Comparison of ENCODE assay signal across 1 cellular context in the genomic region with DNA sequence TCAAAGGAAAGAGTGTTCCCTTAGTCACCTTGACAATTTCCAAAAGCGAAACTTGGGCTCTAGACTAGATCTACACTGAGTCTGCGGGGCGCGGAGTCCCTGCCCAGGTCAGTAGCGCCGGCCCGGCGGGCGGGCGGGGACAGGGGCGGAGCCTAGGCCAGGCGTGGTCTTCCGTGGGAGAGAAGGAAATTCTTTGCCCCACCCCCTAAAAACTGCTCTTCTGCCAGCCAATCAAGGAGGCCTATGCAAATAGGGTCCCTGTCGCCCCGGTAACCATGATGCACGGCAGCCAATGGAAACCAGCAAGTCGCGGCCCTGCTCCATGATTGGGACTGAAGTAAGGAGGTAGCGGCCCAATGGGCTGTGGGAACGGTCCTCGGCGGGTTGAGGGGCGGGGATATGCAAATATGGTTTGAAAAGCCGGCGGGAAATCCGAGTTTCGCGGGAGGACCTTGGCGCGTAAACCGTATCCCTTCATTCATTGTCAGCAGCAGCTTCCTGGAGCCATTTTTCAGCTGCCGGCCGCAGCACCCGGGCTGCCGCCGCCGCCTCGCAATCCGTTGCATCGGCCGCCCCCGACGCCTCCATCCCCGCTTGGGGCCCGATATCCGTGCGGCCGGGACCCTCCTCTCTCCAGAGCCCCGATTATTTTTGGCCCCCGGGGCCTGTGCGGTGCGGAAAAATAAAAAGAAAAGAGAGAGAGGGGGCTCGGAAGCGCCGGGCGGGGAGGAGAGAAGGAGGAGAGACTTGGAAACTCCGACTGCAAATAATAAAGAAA.
TF ChIP-seq lines count a peak whose summit lies in the region.

A gene (plus strand): TSS at position 477 of the 778 bp plus-strand sequence. CDS start 354 bp downstream, outside the sequence.

TF ChIP-seq in HepG2, 621 proteins besides CTCF, POLR2A, EP300 and RAD21 (continued from another document and continues in another):
- TF ChIP-seq, protein P1, sequence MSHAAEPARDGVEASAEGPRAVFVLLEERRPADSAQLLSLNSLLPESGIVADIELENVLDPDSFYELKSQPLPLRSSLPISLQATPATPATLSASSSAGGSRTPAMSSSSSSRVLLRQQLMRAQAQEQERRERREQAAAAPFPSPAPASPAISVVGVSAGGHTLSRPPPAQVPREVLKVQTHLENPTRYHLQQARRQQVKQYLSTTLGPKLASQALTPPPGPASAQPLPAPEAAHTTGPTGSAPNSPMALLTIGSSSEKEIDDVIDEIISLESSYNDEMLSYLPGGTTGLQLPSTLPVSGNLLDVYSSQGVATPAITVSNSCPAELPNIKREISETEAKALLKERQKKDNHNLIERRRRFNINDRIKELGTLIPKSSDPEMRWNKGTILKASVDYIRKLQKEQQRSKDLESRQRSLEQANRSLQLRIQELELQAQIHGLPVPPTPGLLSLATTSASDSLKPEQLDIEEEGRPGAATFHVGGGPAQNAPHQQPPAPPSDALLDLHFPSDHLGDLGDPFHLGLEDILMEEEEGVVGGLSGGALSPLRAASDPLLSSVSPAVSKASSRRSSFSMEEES (CRISPR knock-in tag; IDR thresholded peaks at IDR 0.05) = peak; percentile 55
- peak; percentile 76 for TF ChIP-seq ISL2 (CRISPR knock-in tag; IDR thresholded peaks at IDR 0.05)
- peak; percentile 98 for TF ChIP-seq RBM39 (IDR thresholded peaks at IDR 0.05; ENCODE audit: low read depth, low read length, poor library complexity, severe bottlenecking)
- TF ChIP-seq ZNF34 (CRISPR knock-in tag; IDR thresholded peaks at IDR 0.05; ENCODE audit: borderline replicate concordance) = no peak
- peak; percentile 82 for TF ChIP-seq ZNF441 (CRISPR knock-in tag; IDR thresholded peaks at IDR 0.05; ENCODE audit: borderline replicate concordance)
- TF ChIP-seq NCOR1 (IDR thresholded peaks at IDR 0.05; ENCODE audit: borderline replicate concordance, low read length) = peak; percentile 18; the same call in 1 of the 2 replicates
- TF ChIP-seq, protein P2, sequence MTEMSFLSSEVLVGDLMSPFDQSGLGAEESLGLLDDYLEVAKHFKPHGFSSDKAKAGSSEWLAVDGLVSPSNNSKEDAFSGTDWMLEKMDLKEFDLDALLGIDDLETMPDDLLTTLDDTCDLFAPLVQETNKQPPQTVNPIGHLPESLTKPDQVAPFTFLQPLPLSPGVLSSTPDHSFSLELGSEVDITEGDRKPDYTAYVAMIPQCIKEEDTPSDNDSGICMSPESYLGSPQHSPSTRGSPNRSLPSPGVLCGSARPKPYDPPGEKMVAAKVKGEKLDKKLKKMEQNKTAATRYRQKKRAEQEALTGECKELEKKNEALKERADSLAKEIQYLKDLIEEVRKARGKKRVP (CRISPR knock-in tag; IDR thresholded peaks at IDR 0.05) = no peak; a peak in 1 of 4 replicates
- no peak for TF ChIP-seq ZNF337 (CRISPR knock-in tag; IDR thresholded peaks at IDR 0.05; ENCODE audit: borderline replicate concordance, low read depth)
- TF ChIP-seq BRCA1 (CRISPR knock-in tag; IDR thresholded peaks at IDR 0.05) = peak; percentile 99
- TF ChIP-seq POGZ (CRISPR knock-in tag; IDR thresholded peaks at IDR 0.05) = peak; percentile 78
- TF ChIP-seq, protein P3, sequence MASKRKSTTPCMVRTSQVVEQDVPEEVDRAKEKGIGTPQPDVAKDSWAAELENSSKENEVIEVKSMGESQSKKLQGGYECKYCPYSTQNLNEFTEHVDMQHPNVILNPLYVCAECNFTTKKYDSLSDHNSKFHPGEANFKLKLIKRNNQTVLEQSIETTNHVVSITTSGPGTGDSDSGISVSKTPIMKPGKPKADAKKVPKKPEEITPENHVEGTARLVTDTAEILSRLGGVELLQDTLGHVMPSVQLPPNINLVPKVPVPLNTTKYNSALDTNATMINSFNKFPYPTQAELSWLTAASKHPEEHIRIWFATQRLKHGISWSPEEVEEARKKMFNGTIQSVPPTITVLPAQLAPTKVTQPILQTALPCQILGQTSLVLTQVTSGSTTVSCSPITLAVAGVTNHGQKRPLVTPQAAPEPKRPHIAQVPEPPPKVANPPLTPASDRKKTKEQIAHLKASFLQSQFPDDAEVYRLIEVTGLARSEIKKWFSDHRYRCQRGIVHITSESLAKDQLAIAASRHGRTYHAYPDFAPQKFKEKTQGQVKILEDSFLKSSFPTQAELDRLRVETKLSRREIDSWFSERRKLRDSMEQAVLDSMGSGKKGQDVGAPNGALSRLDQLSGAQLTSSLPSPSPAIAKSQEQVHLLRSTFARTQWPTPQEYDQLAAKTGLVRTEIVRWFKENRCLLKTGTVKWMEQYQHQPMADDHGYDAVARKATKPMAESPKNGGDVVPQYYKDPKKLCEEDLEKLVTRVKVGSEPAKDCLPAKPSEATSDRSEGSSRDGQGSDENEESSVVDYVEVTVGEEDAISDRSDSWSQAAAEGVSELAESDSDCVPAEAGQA (IDR thresholded peaks at IDR 0.05; ENCODE audit: low read depth) = no peak; the same call in 1 of the 2 replicates
- TF ChIP-seq, protein P3 (CRISPR knock-in tag; IDR thresholded peaks at IDR 0.05; ENCODE audit: borderline replicate concordance) = peak; percentile 96; the same call in 1 of the 2 replicates
- no peak; the same call in 1 of the 2 replicates for TF ChIP-seq RBAK (CRISPR knock-in tag; IDR thresholded peaks at IDR 0.05)
- no peak for TF ChIP-seq CEBPB (IDR thresholded peaks at IDR 0.05; ENCODE audit: borderline replicate concordance, low read depth, low read length)
- TF ChIP-seq CENPX (CRISPR knock-in tag; IDR thresholded peaks at IDR 0.05) = no peak
- TF ChIP-seq, protein P4, sequence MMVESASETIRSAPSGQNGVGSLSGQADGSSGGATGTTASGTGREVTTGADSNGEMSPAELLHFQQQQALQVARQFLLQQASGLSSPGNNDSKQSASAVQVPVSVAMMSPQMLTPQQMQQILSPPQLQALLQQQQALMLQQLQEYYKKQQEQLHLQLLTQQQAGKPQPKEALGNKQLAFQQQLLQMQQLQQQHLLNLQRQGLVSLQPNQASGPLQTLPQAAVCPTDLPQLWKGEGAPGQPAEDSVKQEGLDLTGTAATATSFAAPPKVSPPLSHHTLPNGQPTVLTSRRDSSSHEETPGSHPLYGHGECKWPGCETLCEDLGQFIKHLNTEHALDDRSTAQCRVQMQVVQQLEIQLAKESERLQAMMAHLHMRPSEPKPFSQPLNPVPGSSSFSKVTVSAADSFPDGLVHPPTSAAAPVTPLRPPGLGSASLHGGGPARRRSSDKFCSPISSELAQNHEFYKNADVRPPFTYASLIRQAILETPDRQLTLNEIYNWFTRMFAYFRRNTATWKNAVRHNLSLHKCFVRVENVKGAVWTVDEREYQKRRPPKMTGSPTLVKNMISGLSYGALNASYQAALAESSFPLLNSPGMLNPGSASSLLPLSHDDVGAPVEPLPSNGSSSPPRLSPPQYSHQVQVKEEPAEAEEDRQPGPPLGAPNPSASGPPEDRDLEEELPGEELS (CRISPR knock-in tag; IDR thresholded peaks at IDR 0.05) = peak; percentile 59
- no peak for TF ChIP-seq TBP (CRISPR knock-in tag; IDR thresholded peaks at IDR 0.05)
- TF ChIP-seq MAFG (CRISPR knock-in tag; IDR thresholded peaks at IDR 0.05) = no peak
- peak; percentile 57; the same call in 1 of the 2 replicates for TF ChIP-seq NR2C2 (CRISPR knock-in tag; IDR thresholded peaks at IDR 0.05; ENCODE audit: borderline replicate concordance)
- TF ChIP-seq ZNF230 (CRISPR knock-in tag; IDR thresholded peaks at IDR 0.05) = peak; percentile 79
- no peak for TF ChIP-seq FOXP1 (IDR thresholded peaks at IDR 0.05)
- TF ChIP-seq FOXP1 (CRISPR knock-in tag; IDR thresholded peaks at IDR 0.05) = no peak
- peak; percentile 16 for TF ChIP-seq PHF5A (CRISPR knock-in tag; IDR thresholded peaks at IDR 0.05; ENCODE audit: low read depth, unreplicated experiment)
- TF ChIP-seq, protein P5, sequence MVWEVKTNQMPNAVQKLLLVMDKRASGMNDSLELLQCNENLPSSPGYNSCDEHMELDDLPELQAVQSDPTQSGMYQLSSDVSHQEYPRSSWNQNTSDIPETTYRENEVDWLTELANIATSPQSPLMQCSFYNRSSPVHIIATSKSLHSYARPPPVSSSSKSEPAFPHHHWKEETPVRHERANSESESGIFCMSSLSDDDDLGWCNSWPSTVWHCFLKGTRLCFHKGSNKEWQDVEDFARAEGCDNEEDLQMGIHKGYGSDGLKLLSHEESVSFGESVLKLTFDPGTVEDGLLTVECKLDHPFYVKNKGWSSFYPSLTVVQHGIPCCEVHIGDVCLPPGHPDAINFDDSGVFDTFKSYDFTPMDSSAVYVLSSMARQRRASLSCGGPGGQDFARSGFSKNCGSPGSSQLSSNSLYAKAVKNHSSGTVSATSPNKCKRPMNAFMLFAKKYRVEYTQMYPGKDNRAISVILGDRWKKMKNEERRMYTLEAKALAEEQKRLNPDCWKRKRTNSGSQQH (CRISPR knock-in tag; IDR thresholded peaks at IDR 0.05; ENCODE audit: low read depth) = peak; percentile 100
- peak; percentile 3 for TF ChIP-seq TBL1XR1 (IDR thresholded peaks at IDR 0.05; ENCODE audit: borderline replicate concordance, low read length, partially characterized antibody)
- TF ChIP-seq, protein P6, sequence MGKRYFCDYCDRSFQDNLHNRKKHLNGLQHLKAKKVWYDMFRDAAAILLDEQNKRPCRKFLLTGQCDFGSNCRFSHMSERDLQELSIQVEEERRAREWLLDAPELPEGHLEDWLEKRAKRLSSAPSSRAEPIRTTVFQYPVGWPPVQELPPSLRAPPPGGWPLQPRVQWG (CRISPR knock-in tag; IDR thresholded peaks at IDR 0.05; ENCODE audit: borderline replicate concordance, low read depth) = no peak
- peak; percentile 62; the same call in 1 of the 2 replicates for TF ChIP-seq ZNF205 (CRISPR knock-in tag; IDR thresholded peaks at IDR 0.05)
- TF ChIP-seq, protein P7, sequence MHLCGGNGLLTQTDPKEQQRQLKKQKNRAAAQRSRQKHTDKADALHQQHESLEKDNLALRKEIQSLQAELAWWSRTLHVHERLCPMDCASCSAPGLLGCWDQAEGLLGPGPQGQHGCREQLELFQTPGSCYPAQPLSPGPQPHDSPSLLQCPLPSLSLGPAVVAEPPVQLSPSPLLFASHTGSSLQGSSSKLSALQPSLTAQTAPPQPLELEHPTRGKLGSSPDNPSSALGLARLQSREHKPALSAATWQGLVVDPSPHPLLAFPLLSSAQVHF (CRISPR knock-in tag; IDR thresholded peaks at IDR 0.05) = peak; percentile 72; the same call in 1 of the 2 replicates
- no peak for TF ChIP-seq RNF2 (conservative IDR thresholded peaks at IDR 0.05; ENCODE audit: low read depth)
- TF ChIP-seq ZNF570 (CRISPR knock-in tag; IDR thresholded peaks at IDR 0.05; ENCODE audit: borderline replicate concordance) = 0 out of 2 replicates have a peak, but pooled peaks have one; percentile 64
- peak; percentile 97 for TF ChIP-seq RFXAP (CRISPR knock-in tag; IDR thresholded peaks at IDR 0.05; ENCODE audit: borderline replicate concordance)
- TF ChIP-seq, protein P8, sequence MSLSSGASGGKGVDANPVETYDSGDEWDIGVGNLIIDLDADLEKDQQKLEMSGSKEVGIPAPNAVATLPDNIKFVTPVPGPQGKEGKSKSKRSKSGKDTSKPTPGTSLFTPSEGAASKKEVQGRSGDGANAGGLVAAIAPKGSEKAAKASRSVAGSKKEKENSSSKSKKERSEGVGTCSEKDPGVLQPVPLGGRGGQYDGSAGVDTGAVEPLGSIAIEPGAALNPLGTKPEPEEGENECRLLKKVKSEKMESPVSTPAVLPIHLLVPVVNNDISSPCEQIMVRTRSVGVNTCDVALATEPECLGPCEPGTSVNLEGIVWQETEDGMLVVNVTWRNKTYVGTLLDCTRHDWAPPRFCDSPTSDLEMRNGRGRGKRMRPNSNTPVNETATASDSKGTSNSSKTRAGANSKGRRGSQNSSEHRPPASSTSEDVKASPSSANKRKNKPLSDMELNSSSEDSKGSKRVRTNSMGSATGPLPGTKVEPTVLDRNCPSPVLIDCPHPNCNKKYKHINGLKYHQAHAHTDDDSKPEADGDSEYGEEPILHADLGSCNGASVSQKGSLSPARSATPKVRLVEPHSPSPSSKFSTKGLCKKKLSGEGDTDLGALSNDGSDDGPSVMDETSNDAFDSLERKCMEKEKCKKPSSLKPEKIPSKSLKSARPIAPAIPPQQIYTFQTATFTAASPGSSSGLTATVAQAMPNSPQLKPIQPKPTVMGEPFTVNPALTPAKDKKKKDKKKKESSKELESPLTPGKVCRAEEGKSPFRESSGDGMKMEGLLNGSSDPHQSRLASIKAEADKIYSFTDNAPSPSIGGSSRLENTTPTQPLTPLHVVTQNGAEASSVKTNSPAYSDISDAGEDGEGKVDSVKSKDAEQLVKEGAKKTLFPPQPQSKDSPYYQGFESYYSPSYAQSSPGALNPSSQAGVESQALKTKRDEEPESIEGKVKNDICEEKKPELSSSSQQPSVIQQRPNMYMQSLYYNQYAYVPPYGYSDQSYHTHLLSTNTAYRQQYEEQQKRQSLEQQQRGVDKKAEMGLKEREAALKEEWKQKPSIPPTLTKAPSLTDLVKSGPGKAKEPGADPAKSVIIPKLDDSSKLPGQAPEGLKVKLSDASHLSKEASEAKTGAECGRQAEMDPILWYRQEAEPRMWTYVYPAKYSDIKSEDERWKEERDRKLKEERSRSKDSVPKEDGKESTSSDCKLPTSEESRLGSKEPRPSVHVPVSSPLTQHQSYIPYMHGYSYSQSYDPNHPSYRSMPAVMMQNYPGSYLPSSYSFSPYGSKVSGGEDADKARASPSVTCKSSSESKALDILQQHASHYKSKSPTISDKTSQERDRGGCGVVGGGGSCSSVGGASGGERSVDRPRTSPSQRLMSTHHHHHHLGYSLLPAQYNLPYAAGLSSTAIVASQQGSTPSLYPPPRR (CRISPR knock-in tag; IDR thresholded peaks at IDR 0.05; ENCODE audit: borderline replicate concordance) = no peak
- TF ChIP-seq ZNF792 (CRISPR knock-in tag; IDR thresholded peaks at IDR 0.05) = peak; percentile 87; the same call in 1 of the 2 replicates
- peak; percentile 98 for TF ChIP-seq NKX3-1 (CRISPR knock-in tag; IDR thresholded peaks at IDR 0.05)
- TF ChIP-seq ZFP62 (CRISPR knock-in tag; IDR thresholded peaks at IDR 0.05) = no peak
